ENCODE assay signal across 25 cellular contexts in genomic region chr6:128339635-128340436, GRCh38.
DNase-seq lines count a peak whose midpoint lies in the region; ATAC-seq, FAIRE-seq and TF ChIP-seq lines count a peak whose summit lies in the region.
"Had no signal": no experiment of that assay in that cellular context is flagged by ENCODE, and none has a peak within 500 bp of the region (broad histone marks: within the 10 kb centered on the region; RNA-seq: fewer than 3 reads in every experiment).

No MANE protein-coding gene starts in this region.

- H3K4me1 ChIP-seq in body of pancreas (peaks cover 35% of the 10 kb centered on the region), HepG2 (ENCODE audit: insufficient read depth, low read length) (peaks cover 69% of the 10 kb centered on the region), tibial artery (peaks cover 0 to 53% (median 8%) of the 10 kb centered on the region in 4 donors)

- H3K9me3 ChIP-seq in body of pancreas (no peaks in the 10 kb centered on the region), HepG2 (ENCODE audit: low read length) (no peaks in the 10 kb centered on the region), tibial artery (no peaks in the 10 kb centered on the region)
- H3K9me3 ChIP-seq: thoracic aorta had no signal

- in situ Hi-C loops in HepG2 (cut with HindIII; ENCODE audit: extremely low pct_ligation_motif_present, low pct_unique_long_range_greater_than_20kb), result no loop called here
- in situ Hi-C loops in GM13976 (cut with MboI; ENCODE audit: low sequenced_read_pairs, unreplicated experiment), result loop anchor here (25.0 kb wide), 2 partner anchors 478 to 603 kb away; no protein-coding TSS in a partner anchor

- no peak for TF ChIP-seq CTCF in body of pancreas (IDR thresholded peaks at IDR 0.05)
- TF ChIP-seq CTCF in HepG2 (CRISPR knock-in tag; IDR thresholded peaks at IDR 0.05), result no peak
- TF ChIP-seq CTCF in tibial artery (IDR thresholded peaks at IDR 0.05), result no peak
- no peak for TF ChIP-seq CTCF in natural killer cell (IDR thresholded peaks at IDR 0.05)
- TF ChIP-seq CTCF in GM13976 (IDR thresholded peaks at IDR 0.05; ENCODE audit: borderline replicate concordance, control extremely low read depth, extremely low read depth, insufficient read depth, missing control alignments), result no peak

- intact Hi-C loops in body of pancreas (cut with DNase I) (no loop called here), HepG2 (cut with micrococcal nuclease; ENCODE audit: unreplicated experiment) (loop anchor here (10.0 kb wide), 1 partner anchor 275 kb away; no protein-coding TSS in a partner anchor), tibial artery (cut with DNase I; ENCODE audit: low total_unique reads) (no loop called here), natural killer cell (cut with micrococcal nuclease) (no loop called here)

- no peak for FAIRE-seq in HepG2 (lab: Jason Lieb, UNC)
- FAIRE-seq: GM18507, HTR-8/SVneo had no signal

- 0 out of 2 replicates have a peak, but pooled peaks have one; percentile 11 for TF ChIP-seq RAD21 in HepG2 (CRISPR knock-in tag; IDR thresholded peaks at IDR 0.05)

- peak; percentile 88 for ATAC-seq in body of pancreas
- ATAC-seq in HepG2, result peak; percentile 90
- no peak for ATAC-seq in natural killer cell

- peak overlapping the region; percentile 46 for H3K4me2 ChIP-seq in HepG2 (ENCODE audit: low read depth, low read length)

- no peaks in the 10 kb centered on the region for H3K4me1 Mint-ChIP-seq in natural killer cell
- H3K4me1 Mint-ChIP-seq: memory B cell had no signal

- peak; percentile 10 for DNase-seq in HT-29 (ENCODE audit: low spot score)
- peak in 1 of 4 donors; percentile 18 for DNase-seq in body of pancreas
- peak; percentile 79 for DNase-seq in HepG2 (ENCODE audit: low spot score)
- no peak for DNase-seq in tibial artery
- DNase-seq in natural killer cell, result no peak
- DNase-seq in GM13976 (ENCODE audit: low spot score), result no peak
- DNase-seq in islet precursor cell, result no peak
- DNase-seq: activated CD4-positive, alpha-beta T cell treated with anti-CD3 and anti-CD28 coated beads for 4 hours; activated naive CD4-positive, alpha-beta T cell treated with Interleukin-2 at 50 U/mL for 16 hours; C1 segment of cervical spinal cord; dermis blood vessel endothelial cell; H9; MM.1S; NCI-H1930; NCI-H510A; OCI-M1; retina; stimulated activated CD4-positive, alpha-beta T cell treated with anti-CD3 and anti-CD28 coated beads, Interleukin-2, amount 100 ng/mL, for 48 hours; stimulated activated CD8-positive, alpha-beta memory T cell treated with anti-CD3 and anti-CD28 coated beads, Interleukin-4, amount 100 ng/mL, for 48 hours; T1000 had no signal

- BruUV-seq in HepG2 (replicated peaks; lab: Mats Ljungman, UMichigan), result no TSS peak

- POLR2A ChIA-PET in HepG2 (lab: Yijun Ruan, JAX), result interaction anchor here (0.9 to 1.3 kb wide), 5 partner anchors 30 to 277 kb away, joined by 3 to 7 read pairs (median 3); partner anchors contain the start of gene PTPRK

- peaks cover 0 to 8% of the 10 kb centered on the region in 2 donors for H3K27me3 Mint-ChIP-seq in natural killer cell (ENCODE audit: low read depth in 2 of 2)
- H3K27me3 Mint-ChIP-seq: brain, memory B cell had no signal

- no peak overlapping the region for H3K9ac ChIP-seq in HepG2 (ENCODE audit: insufficient read depth, low read depth, low read length)

- H3K4me3 Mint-ChIP-seq in natural killer cell, result no peak overlapping the region
- H3K4me3 Mint-ChIP-seq: brain, H9, memory B cell had no signal

- no peak overlapping the region for H2AFZ ChIP-seq in HepG2 (ENCODE audit: low read length)

- no peaks in the 10 kb centered on the region for H3K9me3 Mint-ChIP-seq in natural killer cell
- H3K9me3 Mint-ChIP-seq: brain, H9, memory B cell had no signal

- H3K27me3 ChIP-seq in body of pancreas, result no peaks in the 10 kb centered on the region
- H3K27me3 ChIP-seq in HepG2 (ENCODE audit: control insufficient read depth in 1 of 2, insufficient read depth in 2 of 2, low read length in 2 of 2), result no peaks in the 10 kb centered on the region
- no peaks in the 10 kb centered on the region for H3K27me3 ChIP-seq in tibial artery

- peaks cover 46% of the 10 kb centered on the region for H3K79me2 ChIP-seq in HepG2 (ENCODE audit: insufficient read depth, low read length)

- TF ChIP-seq POLR2A in body of pancreas (IDR thresholded peaks at IDR 0.05) (no peak), HepG2 (IDR thresholded peaks at IDR 0.05; ENCODE audit: insufficient read depth in 1 of 2, low read depth in 2 of 2, low read length in 2 of 2) (no peak)

- CTCF ChIA-PET in HepG2 (lab: Yijun Ruan, JAX; ENCODE audit: low intra/inter-chr PET ratio, low total read pairs), result no interaction called here

- no peaks in the 10 kb centered on the region for H4K20me1 ChIP-seq in HepG2 (ENCODE audit: insufficient read depth, low read length)

- TF ChIP-seq EP300 in HepG2 (IDR thresholded peaks at IDR 0.05; ENCODE audit: low read depth in 2 of 2, low read length in 2 of 2), result peak in 1 of 2 experiments; percentile 56; a peak in 2 of 4 replicates
- no peak for TF ChIP-seq EP300 in HepG2 (CRISPR knock-in tag; IDR thresholded peaks at IDR 0.05; ENCODE audit: borderline replicate concordance)

- H3K27ac Mint-ChIP-seq in natural killer cell, result no peak overlapping the region
- H3K27ac Mint-ChIP-seq: brain, H9, memory B cell had no signal

- H3K4me3 ChIP-seq in body of pancreas (no peak overlapping the region), HepG2 (replicated peaks in 1 of 3; ENCODE audit: insufficient read depth in 1 of 3, low read depth in 2 of 3, low read length in 3 of 3) (peak overlapping the region in 1 of 3 experiments; percentile 7; a peak in 1 of 6 replicates), tibial artery (no peak overlapping the region)
- H3K4me3 ChIP-seq: thoracic aorta had no signal

- 33 to 37% methylated on average over 1 of the region's 1 CpG for WGBS in body of pancreas, 2 donors
- WGBS in HepG2 (ENCODE audit: low lambda C conversion rate), result 52% methylated on average over 1 of the region's 1 CpG

- no peaks in the 10 kb centered on the region for H3K36me3 ChIP-seq in body of pancreas (replicated peaks in 1 of 2; ENCODE audit: insufficient read depth in 1 of 2, low read depth in 2 of 2)
- no peaks in the 10 kb centered on the region; a peak in 2 of 5 replicates for H3K36me3 ChIP-seq in HepG2 (replicated peaks in 1 of 2; ENCODE audit: control insufficient read depth in 1 of 2, insufficient read depth in 2 of 2, low read length in 2 of 2)
- no peaks in the 10 kb centered on the region for H3K36me3 ChIP-seq in tibial artery
- H3K36me3 ChIP-seq: thoracic aorta had no signal

- H3K36me3 Mint-ChIP-seq in natural killer cell, result no peaks in the 10 kb centered on the region
- H3K36me3 Mint-ChIP-seq: brain, memory B cell had no signal

- H3K27ac ChIP-seq in body of pancreas, result peak overlapping the region; percentile 51 to 80 (median 68)
- peak overlapping the region; percentile 59 for H3K27ac ChIP-seq in HepG2 (ENCODE audit: extremely low read length, insufficient read depth, low read length)
- H3K27ac ChIP-seq in tibial artery, result peak overlapping the region; percentile 30 to 39
- H3K27ac ChIP-seq: thoracic aorta had no signal

TF ChIP-seq in HepG2, 621 proteins besides CTCF, POLR2A, EP300 and RAD21 (continues in another document):
- TF ChIP-seq SP4 (CRISPR knock-in tag; IDR thresholded peaks at IDR 0.05) (no peak), JUND (CRISPR knock-in tag; IDR thresholded peaks at IDR 0.05) (no peak), SOX6 (IDR thresholded peaks at IDR 0.05) (no peak), SOX6 (CRISPR knock-in tag; IDR thresholded peaks at IDR 0.05) (peak; percentile 55), ZNF704 (CRISPR knock-in tag; IDR thresholded peaks at IDR 0.05; ENCODE audit: borderline replicate concordance) (no peak), DMTF1 (CRISPR knock-in tag; IDR thresholded peaks at IDR 0.05) (no peak), SMYD3 (CRISPR knock-in tag; IDR thresholded peaks at IDR 0.05) (no peak), HNF4A (CRISPR knock-in tag; IDR thresholded peaks at IDR 0.05) (peak; percentile 94), KAT8 (CRISPR knock-in tag; IDR thresholded peaks at IDR 0.05) (no peak), ZFAT (CRISPR knock-in tag; conservative IDR thresholded peaks at IDR 0.05) (no peak)
- TF ChIP-seq, protein P1, sequence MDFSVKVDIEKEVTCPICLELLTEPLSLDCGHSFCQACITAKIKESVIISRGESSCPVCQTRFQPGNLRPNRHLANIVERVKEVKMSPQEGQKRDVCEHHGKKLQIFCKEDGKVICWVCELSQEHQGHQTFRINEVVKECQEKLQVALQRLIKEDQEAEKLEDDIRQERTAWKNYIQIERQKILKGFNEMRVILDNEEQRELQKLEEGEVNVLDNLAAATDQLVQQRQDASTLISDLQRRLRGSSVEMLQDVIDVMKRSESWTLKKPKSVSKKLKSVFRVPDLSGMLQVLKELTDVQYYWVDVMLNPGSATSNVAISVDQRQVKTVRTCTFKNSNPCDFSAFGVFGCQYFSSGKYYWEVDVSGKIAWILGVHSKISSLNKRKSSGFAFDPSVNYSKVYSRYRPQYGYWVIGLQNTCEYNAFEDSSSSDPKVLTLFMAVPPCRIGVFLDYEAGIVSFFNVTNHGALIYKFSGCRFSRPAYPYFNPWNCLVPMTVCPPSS (IDR thresholded peaks at IDR 0.05), result no peak

Comparison
In these comparisons a context has a peak if more than half of its experiments do, and no peak if none do; other contexts are left out.
1. DNase-seq: peak in HT-29 (single experiment) and HepG2 (single experiment); none in tibial artery (0 of 2), natural killer cell (single experiment), GM13976 (single experiment) and islet precursor cell (single experiment).
2. ATAC-seq: peak in body of pancreas (single experiment) and HepG2 (single experiment); none in natural killer cell (0 of 3).
3. Peak in every context shown above with its lines, with median percentiles within 50 percentile points of each other: H3K27ac ChIP-seq.